Comparison of ENCODE assay signal across 8 cellular contexts in the genomic region with DNA sequence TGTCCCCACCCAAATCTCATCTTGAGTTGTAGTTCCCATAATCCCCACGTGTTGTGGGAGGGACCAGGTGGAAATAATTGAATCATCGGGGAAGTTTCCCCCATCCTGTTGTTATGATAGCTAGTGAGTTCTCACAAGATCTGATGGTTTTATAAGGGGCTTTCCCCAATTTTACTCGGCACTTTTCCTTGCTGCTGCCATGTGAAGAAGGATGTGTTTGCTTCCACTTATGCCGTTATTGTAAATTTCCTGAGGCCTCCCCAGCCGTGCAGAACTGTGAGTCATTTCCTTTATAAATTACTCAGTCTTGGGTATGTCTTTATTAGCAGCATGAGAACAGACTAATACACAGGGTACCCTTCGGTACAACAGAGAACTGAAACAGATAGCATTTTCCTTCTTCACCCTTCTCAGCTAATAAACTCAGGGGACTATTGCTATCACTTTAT. TPM values are rescaled to one million over a fixed set of nuclear protein-coding genes. Genes with fewer than 3 reads are reported as not detected.
DNase-seq lines count a peak whose midpoint lies in the region; ATAC-seq and TF ChIP-seq lines count a peak whose summit lies in the region.
"Not testable (repeated sequence)": the region's sequence is repeated elsewhere in the genome, so short reads cannot be mapped to it uniquely, and the experiment has no call there.

No MANE protein-coding gene starts in this region.

- H3K9ac ChIP-seq in mesenchymal stem cell (ENCODE audit: low read length), result peak overlapping the region; percentile 68

- DNase-seq in Caki2 (ENCODE audit: low read depth) (peak; percentile 28), Peyer's patch (peak in 1 of 3 donors; percentile 27), mesenchymal stem cell (peak; percentile 98)
- peak; percentile 28 for DNase-seq in activated CD8-positive, alpha-beta memory T cell treated with anti-CD3 and anti-CD28 coated beads, Interleukin-2, amount 50 U/mL, for 1 hour (ENCODE audit: extremely low read depth)
- peak in 1 of 2 donors; percentile 42 for DNase-seq in central memory CD8-positive, alpha-beta T cell (ENCODE audit: low spot score in 2 of 2)
- peak; percentile 29 to 50 for DNase-seq in stimulated activated CD8-positive, alpha-beta memory T cell treated with anti-CD3 and anti-CD28 coated beads, Interleukin-15, amount 100 ng/mL, for 4 hours (ENCODE audit: low read depth in 2 of 2)

- H3K4me1 ChIP-seq in Peyer's patch; mesenchymal stem cell (ENCODE audit: control insufficient read depth, insufficient read depth, low read depth, low read length): not testable (repeated sequence)

- H3K27ac ChIP-seq in Peyer's patch, result peak overlapping the region in 3 of 4 donors; percentile 1 to 58 (median 51)
- peak overlapping the region; percentile 90 for H3K27ac ChIP-seq in mesenchymal stem cell (ENCODE audit: low read length, poor library complexity, severe bottlenecking)

- not testable (repeated sequence) for H2BK5ac ChIP-seq in mesenchymal stem cell (ENCODE audit: low read depth, low read length, poor library complexity, severe bottlenecking)

- not testable (repeated sequence) for H3K4ac ChIP-seq in mesenchymal stem cell (ENCODE audit: low read depth in 1 of 2, low read length in 2 of 2)

- peaks cover 61% of the 10 kb centered on the region for H3K4me1 Mint-ChIP-seq in central memory CD8-positive, alpha-beta T cell

- peak; percentile 69 for ATAC-seq in GM19468 (IDR thresholded peaks at IDR 0.05; ENCODE audit: extremely low read depth, unreplicated experiment)
- ATAC-seq in HG03135 (IDR thresholded peaks at IDR 0.05; ENCODE audit: unreplicated experiment), result peak; percentile 69
- ATAC-seq in central memory CD8-positive, alpha-beta T cell (replicated peaks; ENCODE audit: extremely low read depth, poor library complexity, severe bottlenecking), result peak; percentile 76

- peaks cover 43% of the 10 kb centered on the region for H3K36me3 Mint-ChIP-seq in central memory CD8-positive, alpha-beta T cell (ENCODE audit: insufficient read depth)

- H2AK5ac ChIP-seq in mesenchymal stem cell (ENCODE audit: low read length, severe bottlenecking), result not testable (repeated sequence)

- H4K91ac ChIP-seq in mesenchymal stem cell (ENCODE audit: low read length), result not testable (repeated sequence)

- in situ Hi-C loops in Caki2 (cut with HindIII; ENCODE audit: low pct_unique_long_range_greater_than_20kb, low sequenced_read_pairs), result not testable (repeated sequence)

- H3K4me3 Mint-ChIP-seq in central memory CD8-positive, alpha-beta T cell, result peak overlapping the region; percentile 63

- not testable (repeated sequence) for H2BK15ac ChIP-seq in mesenchymal stem cell (ENCODE audit: low read depth, poor library complexity, severe bottlenecking)

- not testable (repeated sequence) for H3K9me3 ChIP-seq in Peyer's patch
- H3K9me3 ChIP-seq in mesenchymal stem cell (ENCODE audit: control insufficient read depth, low read length), result peaks cover 12% of the 10 kb centered on the region

- H2BK120ac ChIP-seq in mesenchymal stem cell (ENCODE audit: low read depth, low read length), result peak overlapping the region; percentile 34

- WGBS in mesenchymal stem cell, result 0% methylated on average over 6 of the region's 6 CpGs

- H3K23ac ChIP-seq in mesenchymal stem cell (ENCODE audit: low read length in 2 of 2), result not testable (repeated sequence)

- peak overlapping the region; percentile 44 for H3K4me2 ChIP-seq in mesenchymal stem cell (ENCODE audit: low read length, poor library complexity, severe bottlenecking)

- peak overlapping the region in 1 of 2 experiments; percentile 47 for H2BK12ac ChIP-seq in mesenchymal stem cell (ENCODE audit: low read length in 2 of 2)

- H3K4me3 ChIP-seq in Peyer's patch, result not testable (repeated sequence)
- peak overlapping the region in 1 of 2 experiments; percentile 59 for H3K4me3 ChIP-seq in mesenchymal stem cell (ENCODE audit: insufficient read depth in 1 of 2, low read depth in 1 of 2, low read length in 2 of 2)

- H3K18ac ChIP-seq in mesenchymal stem cell (ENCODE audit: low read depth in 1 of 2, low read length in 2 of 2), result peak overlapping the region in 1 of 2 experiments; percentile 91

- not testable (repeated sequence) for H2AFZ ChIP-seq in mesenchymal stem cell (ENCODE audit: low read depth, low read length)

- not testable (repeated sequence) for H3K27me3 Mint-ChIP-seq in central memory CD8-positive, alpha-beta T cell

- H3K9me3 Mint-ChIP-seq in central memory CD8-positive, alpha-beta T cell, result not testable (repeated sequence)

- not testable (repeated sequence) for H3K36me3 ChIP-seq in Peyer's patch; mesenchymal stem cell (ENCODE audit: control insufficient read depth in 1 of 2, insufficient read depth in 2 of 2, low read depth in 1 of 2, low read length in 2 of 2)

- H4K8ac ChIP-seq in mesenchymal stem cell (ENCODE audit: low read length), result not testable (repeated sequence)

- peak overlapping the region; percentile 94 for H3K27ac Mint-ChIP-seq in central memory CD8-positive, alpha-beta T cell (ENCODE audit: low read depth)

- H3K79me1 ChIP-seq in mesenchymal stem cell (replicated peaks; ENCODE audit: low read length, poor library complexity, severe bottlenecking), result not testable (repeated sequence)

- not testable (repeated sequence) for H3K27me3 ChIP-seq in Peyer's patch; mesenchymal stem cell (ENCODE audit: control insufficient read depth in 1 of 2, insufficient read depth in 1 of 2, low read length in 2 of 2)

- TF ChIP-seq POLR2A in Peyer's patch (IDR thresholded peaks at IDR 0.05), result not testable (repeated sequence)

- H3K14ac ChIP-seq in mesenchymal stem cell (ENCODE audit: low read length in 2 of 2), result not testable (repeated sequence)

- not testable (repeated sequence) for TF ChIP-seq CTCF in Peyer's patch (IDR thresholded peaks at IDR 0.05)

RNA-seq across cellular contexts. Expression of gene GNG2, which starts 45.3 kb away (rescaled TPM):
- total RNA-seq in Caki2 (2014; rRNA removed; shearing (Covaris generic); ENCODE audit: low replicate concordance), result not detected in 2 replicates
- 10 to 100 TPM in 2 of 4 donors, 1 to 10 TPM in 2; 6.0 to 44.6 (median 9.7) TPM for total RNA-seq in Peyer's patch
- 57.8 TPM for polyA plus RNA-seq in mesenchymal stem cell (2013, experiment 1 of 2)
- 57.5 TPM for polyA plus RNA-seq in mesenchymal stem cell (2013, experiment 2 of 2)
